In the genomic region with DNA sequence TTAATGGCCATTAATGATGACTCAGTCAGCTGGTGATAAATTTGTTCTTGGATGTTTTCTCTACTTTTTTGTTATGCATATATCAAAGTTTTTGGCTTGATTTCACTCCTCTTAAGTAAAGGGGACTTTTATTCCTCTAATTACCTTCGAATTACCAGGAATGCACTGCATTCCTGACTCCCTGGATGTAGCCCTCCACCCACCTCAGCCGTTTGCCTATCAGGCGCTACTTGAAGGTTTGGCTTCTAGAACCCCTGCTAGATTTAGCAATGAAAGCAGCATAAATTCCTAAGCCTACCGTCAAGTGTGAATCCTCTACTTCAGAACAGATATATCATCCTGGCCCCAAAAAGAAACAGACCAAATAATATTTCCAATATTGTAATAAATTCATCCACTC, we compare ENCODE assay signal across 28 cellular contexts.
"Had no signal": no experiment of that assay in that cellular context is flagged by ENCODE, and none has a peak within 500 bp of the region (broad histone marks: within the 10 kb centered on the region; RNA-seq: fewer than 3 reads in every experiment).

No MANE protein-coding gene starts in this region.

- H3K36me3 Mint-ChIP-seq: activated naive CD4-positive, alpha-beta T cell treated with anti-CD3 and anti-CD28 coated beads, Interleukin-2, amount 50 U/mL, for 24 hours; activated naive CD8-positive, alpha-beta T cell treated with anti-CD3 and anti-CD28 coated beads, Interleukin-2, amount 10 ng/mL, durations not matched to agents 7 days and 5 days had no signal

- H3K4me3 ChIP-seq: ascending aorta, cardiac muscle cell, SJCRH30, SK-N-MC had no signal

- H3K27ac ChIP-seq: ascending aorta, cardiac muscle cell, SJCRH30, SK-N-MC had no signal

- H3K4me1 ChIP-seq: SJCRH30 had no signal

- H3K4me1 Mint-ChIP-seq: activated CD4-positive, alpha-beta T cell treated with anti-CD3 and anti-CD28 coated beads for 36 hours; activated CD4-positive, alpha-beta T cell treated with anti-CD3 and anti-CD28 coated beads, Interleukin-2, amount 10 ng/mL, durations not matched to agents 7 days and 5 days; activated naive CD4-positive, alpha-beta T cell treated with anti-CD3 and anti-CD28 coated beads, Interleukin-2, amount 50 U/mL, for 24 hours had no signal

- H3K9me3 Mint-ChIP-seq: activated CD4-positive, alpha-beta T cell treated with anti-CD3 and anti-CD28 coated beads, Interleukin-2, amount 10 ng/mL, durations not matched to agents 7 days and 5 days; activated naive CD4-positive, alpha-beta T cell treated with anti-CD3 and anti-CD28 coated beads, Interleukin-2, amount 50 U/mL, for 24 hours; activated naive CD8-positive, alpha-beta T cell treated with anti-CD3 and anti-CD28 coated beads, Interleukin-2, amount 10 ng/mL, durations not matched to agents 7 days and 5 days; activated T-helper 2 cell treated with anti-CD3 and anti-CD28 coated beads, Interferon-gamma antibody, Interleukin-2, Interleukin-4, amounts not matched to agents 10 μg/mL and 5 μg/mL and 100 μg/mL, durations not matched to agents 14 hours and 24 hours and 36 hours; T-helper 1 cell treated with Interleukin-12 subunit alpha and Interleukin-12 subunit beta and Interleukin-4 antibody, amounts not matched to agents 30 μg/mL and 1 μg/mL, for 36 hours; T-helper 2 cell treated with Interferon-gamma antibody and Interleukin-4, amounts not matched to agents 5 μg/mL and 100 μg/mL, for 36 hours had no signal

- DNase-seq: activated CD4-positive, alpha-beta T cell treated with anti-CD3 and anti-CD28 coated beads for 36 hours; activated CD4-positive, alpha-beta T cell treated with anti-CD3 and anti-CD28 coated beads, Interleukin-2, amount 10 ng/mL, durations not matched to agents 7 days and 5 days; activated CD4-positive, alpha-beta T cell treated with anti-CD3 and anti-CD28 coated beads, Interleukin-2, amount 50 U/mL, for 48 hours; activated CD8-positive, alpha-beta T cell treated with anti-CD3 and anti-CD28 coated beads, Interleukin-2, amount 10 ng/mL, durations not matched to agents 7 days and 5 days; activated gamma-delta T cell; activated naive CD4-positive, alpha-beta T cell treated with Interleukin-2 at 50 U/mL for 16 hours; activated naive CD8-positive, alpha-beta T cell treated with anti-CD3 and anti-CD28 coated beads, Interleukin-2, amount 10 ng/mL, durations not matched to agents 7 days and 5 days; activated T-cell treated with anti-CD3 and anti-CD28 coated beads, Interleukin-2, amount 50 U/mL, for 24 hours; amygdala; KG1; NCI-H1105; NCI-H1436; NCI-H1694; NCI-H1930; NCI-H2081 treated with DMSO at 0.1 percent for 48 hours; NCI-H345; NCI-H524 treated with DMSO at 0.1 percent for 48 hours; SHP77; SJCRH30 had no signal

- H3K27me3 Mint-ChIP-seq: activated CD4-positive, alpha-beta T cell treated with anti-CD3 and anti-CD28 coated beads for 36 hours; activated CD4-positive, alpha-beta T cell treated with anti-CD3 and anti-CD28 coated beads, Interleukin-2, amount 10 ng/mL, durations not matched to agents 7 days and 5 days; activated naive CD4-positive, alpha-beta T cell treated with anti-CD3 and anti-CD28 coated beads, Interleukin-2, amount 50 U/mL, for 24 hours; activated naive CD8-positive, alpha-beta T cell treated with anti-CD3 and anti-CD28 coated beads, Interleukin-2, amount 10 ng/mL, durations not matched to agents 7 days and 5 days; activated T-cell treated with anti-CD3 and anti-CD28 coated beads, Interleukin-2, amount 50 U/mL, for 24 hours had no signal

- H3K36me3 ChIP-seq: ascending aorta, cardiac muscle cell, SJCRH30 had no signal

- H3K27ac Mint-ChIP-seq: activated CD4-positive, alpha-beta T cell treated with anti-CD3 and anti-CD28 coated beads for 36 hours; activated CD4-positive, alpha-beta T cell treated with anti-CD3 and anti-CD28 coated beads, Interleukin-2, amount 10 ng/mL, durations not matched to agents 7 days and 5 days; activated CD8-positive, alpha-beta T cell treated with anti-CD3 and anti-CD28 coated beads, Interleukin-2, amount 10 ng/mL, durations not matched to agents 7 days and 5 days; activated naive CD4-positive, alpha-beta T cell treated with anti-CD3 and anti-CD28 coated beads, Interleukin-2, amount 50 U/mL, for 24 hours; activated naive CD8-positive, alpha-beta T cell treated with anti-CD3 and anti-CD28 coated beads, Interleukin-2, amount 10 ng/mL, durations not matched to agents 7 days and 5 days; activated T-cell treated with anti-CD3 and anti-CD28 coated beads, Interleukin-2, amount 50 U/mL, for 24 hours; activated T-helper 2 cell treated with anti-CD3 and anti-CD28 coated beads, Interferon-gamma antibody, Interleukin-2, Interleukin-4, amounts not matched to agents 10 μg/mL and 5 μg/mL and 100 μg/mL, durations not matched to agents 14 hours and 24 hours and 36 hours; T-helper 1 cell treated with Interleukin-12 subunit alpha and Interleukin-12 subunit beta and Interleukin-4 antibody, amounts not matched to agents 30 μg/mL and 1 μg/mL, for 36 hours; T-helper 2 cell treated with Interferon-gamma antibody and Interleukin-4, amounts not matched to agents 5 μg/mL and 100 μg/mL, for 36 hours had no signal

- H3K27me3 ChIP-seq: ascending aorta, cardiac muscle cell, SJCRH30 had no signal

- ATAC-seq: activated CD4-positive, alpha-beta T cell treated with anti-CD3 and anti-CD28 coated beads for 36 hours; activated CD4-positive, CD25-positive, alpha-beta regulatory T cell treated with anti-CD3 and anti-CD28 coated beads, Interleukin-2, amount 50 U/mL, for 24 hours; activated CD8-positive, alpha-beta T cell treated with anti-CD3 and anti-CD28 coated beads, Interleukin-2, amount 10 ng/mL, durations not matched to agents 7 days and 5 days; Panc1 had no signal

- H3K4me3 Mint-ChIP-seq: activated CD4-positive, alpha-beta T cell treated with anti-CD3 and anti-CD28 coated beads for 36 hours; activated CD4-positive, alpha-beta T cell treated with anti-CD3 and anti-CD28 coated beads, Interleukin-2, amount 10 ng/mL, durations not matched to agents 7 days and 5 days; activated CD8-positive, alpha-beta T cell treated with anti-CD3 and anti-CD28 coated beads, Interleukin-2, amount 10 ng/mL, durations not matched to agents 7 days and 5 days; activated naive CD4-positive, alpha-beta T cell treated with anti-CD3 and anti-CD28 coated beads, Interleukin-2, amount 50 U/mL, for 24 hours; activated naive CD8-positive, alpha-beta T cell treated with anti-CD3 and anti-CD28 coated beads, Interleukin-2, amount 10 ng/mL, durations not matched to agents 7 days and 5 days; activated T-cell treated with anti-CD3 and anti-CD28 coated beads, Interleukin-2, amount 50 U/mL, for 24 hours; T-helper 1 cell treated with Interleukin-12 subunit alpha and Interleukin-12 subunit beta and Interleukin-4 antibody, amounts not matched to agents 30 μg/mL and 1 μg/mL, for 36 hours; T-helper 2 cell treated with Interferon-gamma antibody and Interleukin-4, amounts not matched to agents 5 μg/mL and 100 μg/mL, for 36 hours had no signal

- H3K9me3 ChIP-seq: ascending aorta, SJCRH30 had no signal
